Comparison of ENCODE assay signal across 8 cellular contexts in genomic region chr20:2652724-2653510, GRCh38. TPM values are rescaled to one million over a fixed set of nuclear protein-coding genes. Genes with fewer than 3 reads are reported as not detected.
A peak's percentile ranks its signal among the peaks of the same experiment; 100 is the strongest.
DNase-seq lines count a peak whose midpoint lies in the region; TF ChIP-seq lines count a peak whose summit lies in the region.

No MANE protein-coding gene starts in this region.

- peak overlapping the region; percentile 96 for H3K4me2 ChIP-seq in H9 (ENCODE audit: insufficient read depth, insufficient read length, low read length)
- peak overlapping the region; percentile 76 for H3K4me2 ChIP-seq in MM.1S (ENCODE audit: low read depth, low read length)
- H3K4me2 ChIP-seq in trophoblast cell (ENCODE audit: low read length): peak overlapping the region; percentile 93

- no peak overlapping the region for H3K56ac ChIP-seq in H9 (ENCODE audit: insufficient read length, low read depth, low read length)

- H3K27ac ChIP-seq in H9 (ENCODE audit: insufficient read length, low read depth, low read length) (no peak overlapping the region), MM.1S (ENCODE audit: low read length) (peak overlapping the region; percentile 64; the same call in 1 of the 2 replicates), trophoblast cell (ENCODE audit: low read depth, low read length) (peak overlapping the region; percentile 31)

- H4K5ac ChIP-seq in H9 (ENCODE audit: insufficient read length, low read depth, low read length): peak overlapping the region; percentile 50

- H3K4me1 Mint-ChIP-seq in H9: peaks cover 15 to 22% of the 10 kb centered on the region in 2 experiments
- H3K4me1 Mint-ChIP-seq in activated T-helper 2 cell treated with anti-CD3 and anti-CD28 coated beads, Interferon-gamma antibody, Interleukin-2, Interleukin-4, amounts not matched to agents 10 μg/mL and 5 μg/mL and 100 μg/mL, durations not matched to agents 14 hours and 24 hours and 36 hours (ENCODE audit: low read depth): peaks cover 31% of the 10 kb centered on the region

- no peaks in the 10 kb centered on the region for H3K9me2 ChIP-seq in MM.1S (replicated peaks; ENCODE audit: insufficient read depth, low read length)

- peak overlapping the region; percentile 86 for H3K4me3 ChIP-seq in MM.1S (ENCODE audit: low read length)
- peak overlapping the region; percentile 94 for H3K4me3 ChIP-seq in trophoblast cell (ENCODE audit: low read depth, low read length)

- intact Hi-C loops in activated T-helper 2 cell treated with anti-CD3 and anti-CD28 coated beads, Interferon-gamma antibody, Interleukin-2, Interleukin-4, amounts not matched to agents 10 μg/mL and 5 μg/mL and 100 μg/mL, durations not matched to agents 14 hours and 24 hours and 36 hours (cut with micrococcal nuclease): loop anchor here (1.0 to 5.0 kb wide), 3 partner anchors 11 to 181 kb away; partner anchors contain the start of genes IDH3B and SNRPB
- intact Hi-C loops in cardiac septum (cut with DNase I): loop anchor here (1.0 to 5.0 kb wide), 2 partner anchors 10 to 126 kb away; no protein-coding TSS in a partner anchor

- no peak overlapping the region for H2BK120ac ChIP-seq in H9 (ENCODE audit: low read depth, low read length, poor library complexity, severe bottlenecking)
- peak overlapping the region; percentile 95 for H2BK120ac ChIP-seq in trophoblast cell (ENCODE audit: insufficient read depth, low read length, poor library complexity)

- H3K23me2 ChIP-seq in H9 (ENCODE audit: insufficient read length, low read depth, low read length, poor library complexity, severe bottlenecking): peaks cover 9% of the 10 kb centered on the region

- H3K9me3 ChIP-seq in H9 (ENCODE audit: control insufficient read depth, low read depth, low read length) (no peaks in the 10 kb centered on the region), MM.1S (replicated peaks; ENCODE audit: insufficient read depth, low read length) (no peaks in the 10 kb centered on the region), trophoblast cell (ENCODE audit: insufficient read depth, low read depth, low read length) (no peaks in the 10 kb centered on the region)

- no peak overlapping the region for H3T11ph ChIP-seq in H9 (ENCODE audit: low read length)

- H3K36me3 ChIP-seq in MM.1S (replicated peaks; ENCODE audit: insufficient read depth, low read length): peaks cover 36% of the 10 kb centered on the region
- peaks cover 37 to 41% of the 10 kb centered on the region in 2 experiments for H3K36me3 ChIP-seq in trophoblast cell (ENCODE audit: control insufficient read depth in 1 of 2, insufficient read depth in 2 of 2, low read length in 2 of 2)

- DNase-seq in NCI-H146 (lab: John Stamatoyannopoulos, UW): peak; percentile 78
- no peak for DNase-seq in NCI-H146 treated with DMSO at 0.1 percent for 48 hours (lab: John Stamatoyannopoulos, UW; ENCODE audit: unreplicated experiment)
- DNase-seq in H9: no peak
- peak; percentile 36 for DNase-seq in MM.1S
- no peak for DNase-seq in activated T-helper 2 cell treated with anti-CD3 and anti-CD28 coated beads, Interferon-gamma antibody, Interleukin-2, Interleukin-4, amounts not matched to agents 10 μg/mL and 5 μg/mL and 100 μg/mL, durations not matched to agents 14 hours and 24 hours and 36 hours (ENCODE audit: low spot score)
- peak; percentile 78 for DNase-seq in cardiac septum (ENCODE audit: low spot score)
- DNase-seq in trophoblast cell: peak in 1 of 2 donors; percentile 10
- DNase-seq in NOMO-1 treated with DMSO at 0.1 percent for 48 hours (lab: John Stamatoyannopoulos, UW; ENCODE audit: unreplicated experiment): no peak

- H2BK12ac ChIP-seq in H9 (ENCODE audit: insufficient read length, low read depth, low read length): no peak overlapping the region
- H2BK12ac ChIP-seq in trophoblast cell (ENCODE audit: low read length): no peak overlapping the region

- no peak for TF ChIP-seq CTCF in H9 (conservative IDR thresholded peaks at IDR 0.05)
- TF ChIP-seq CTCF in MM.1S (IDR thresholded peaks at IDR 0.05; ENCODE audit: low read length): no peak

- peak overlapping the region; percentile 97 for H3K18ac ChIP-seq in H9 (ENCODE audit: insufficient read length, low read depth, low read length)
- H3K18ac ChIP-seq in trophoblast cell (ENCODE audit: low read length): peak overlapping the region; percentile 99

- peaks cover 11% of the 10 kb centered on the region for H3K79me1 ChIP-seq in H9 (ENCODE audit: insufficient read depth, low read depth, low read length, poor library complexity, severe bottlenecking)
- H3K79me1 ChIP-seq in trophoblast cell (ENCODE audit: low read length): peaks cover 12% of the 10 kb centered on the region

- H2AK5ac ChIP-seq in H9 (ENCODE audit: insufficient read length, low read length): no peak overlapping the region
- peak overlapping the region; percentile 97 for H2AK5ac ChIP-seq in trophoblast cell (ENCODE audit: low read length)

- H4K20me1 ChIP-seq in H9 (ENCODE audit: control insufficient read depth, insufficient read depth, insufficient read length): no peaks in the 10 kb centered on the region
- peaks cover 46% of the 10 kb centered on the region for H4K20me1 ChIP-seq in MM.1S (ENCODE audit: insufficient read depth, low read length)

- H3K4me1 ChIP-seq in H9 (ENCODE audit: insufficient read depth, low read length) (no peaks in the 10 kb centered on the region; the same call in 1 of the 2 replicates), MM.1S (ENCODE audit: low read length) (peaks cover 12% of the 10 kb centered on the region), trophoblast cell (ENCODE audit: control insufficient read depth in 1 of 2, insufficient read depth in 2 of 2, low read length in 2 of 2) (peaks cover 0 to 6% of the 10 kb centered on the region in 2 experiments)

- no peak overlapping the region for H2BK15ac ChIP-seq in H9 (ENCODE audit: low read depth, low read length)

- peaks cover 17% of the 10 kb centered on the region for H3K79me2 ChIP-seq in H9 (ENCODE audit: insufficient read depth, low read length)
- peaks cover 54% of the 10 kb centered on the region for H3K79me2 ChIP-seq in MM.1S (ENCODE audit: low read length)
- peaks cover 18% of the 10 kb centered on the region for H3K79me2 ChIP-seq in trophoblast cell (ENCODE audit: control insufficient read depth, insufficient read depth, low read length, poor library complexity)

- H3K9ac ChIP-seq in H9 (ENCODE audit: extremely low read depth, insufficient read length, low read length): peak overlapping the region; percentile 99
- peak overlapping the region; percentile 99 for H3K9ac ChIP-seq in MM.1S (ENCODE audit: low read length)
- H3K9ac ChIP-seq in trophoblast cell (ENCODE audit: low read length): peak overlapping the region; percentile 93

- no peaks in the 10 kb centered on the region; the same call in 1 of the 2 replicates for H3K27me3 Mint-ChIP-seq in H9 (ENCODE audit: low read depth)
- H3K27me3 Mint-ChIP-seq in activated T-helper 2 cell treated with anti-CD3 and anti-CD28 coated beads, Interferon-gamma antibody, Interleukin-2, Interleukin-4, amounts not matched to agents 10 μg/mL and 5 μg/mL and 100 μg/mL, durations not matched to agents 14 hours and 24 hours and 36 hours (ENCODE audit: low read depth): no peaks in the 10 kb centered on the region

- H2BK5ac ChIP-seq in H9 (ENCODE audit: insufficient read length, low read length): no peak overlapping the region
- H2BK5ac ChIP-seq in trophoblast cell (ENCODE audit: low read depth, low read length, poor library complexity): peak overlapping the region; percentile 89

- H3K4ac ChIP-seq in H9 (ENCODE audit: low read depth, low read length): no peak overlapping the region
- peak overlapping the region; percentile 88 for H3K4ac ChIP-seq in trophoblast cell (ENCODE audit: low read depth, low read length)

- H3F3A ChIP-seq in MM.1S (ENCODE audit: insufficient read depth, low read length): peaks cover 66% of the 10 kb centered on the region

- H3K36me3 Mint-ChIP-seq in H9 (ENCODE audit: insufficient read depth in 1 of 3, low read depth in 3 of 3): peaks cover 49 to 54% (median 50%) of the 10 kb centered on the region in 3 experiments
- peaks cover 57% of the 10 kb centered on the region for H3K36me3 Mint-ChIP-seq in activated T-helper 2 cell treated with anti-CD3 and anti-CD28 coated beads, Interferon-gamma antibody, Interleukin-2, Interleukin-4, amounts not matched to agents 10 μg/mL and 5 μg/mL and 100 μg/mL, durations not matched to agents 14 hours and 24 hours and 36 hours (ENCODE audit: low read depth)

- H4K91ac ChIP-seq in H9 (ENCODE audit: insufficient read length, low read depth, low read length) (peak overlapping the region; percentile 93), trophoblast cell (ENCODE audit: low read depth, low read length) (peak overlapping the region; percentile 98)

- H4K12ac ChIP-seq in trophoblast cell (ENCODE audit: low read depth, low read length): peak overlapping the region; percentile 82

- H2AFZ ChIP-seq in H9 (ENCODE audit: low read length): no peak overlapping the region
- peak overlapping the region; percentile 71 for H2AFZ ChIP-seq in MM.1S (ENCODE audit: low read length)
- peak overlapping the region; percentile 88 for H2AFZ ChIP-seq in trophoblast cell (ENCODE audit: insufficient read depth, low read length, poor library complexity)

- H4K8ac ChIP-seq in H9 (replicated peaks; ENCODE audit: insufficient read length, low read depth, low read length): no peak overlapping the region
- H4K8ac ChIP-seq in trophoblast cell (ENCODE audit: low read depth, low read length): peak overlapping the region; percentile 98

- peak overlapping the region; percentile 100 for H3K14ac ChIP-seq in H9 (ENCODE audit: insufficient read depth, low read length)
- peak overlapping the region; percentile 100 for H3K14ac ChIP-seq in trophoblast cell (ENCODE audit: low read length)

- H3K27ac Mint-ChIP-seq in H9: peak overlapping the region; percentile 84 to 96 (median 94); a peak in 6 of 7 replicates
- peak overlapping the region; percentile 81 for H3K27ac Mint-ChIP-seq in activated T-helper 2 cell treated with anti-CD3 and anti-CD28 coated beads, Interferon-gamma antibody, Interleukin-2, Interleukin-4, amounts not matched to agents 10 μg/mL and 5 μg/mL and 100 μg/mL, durations not matched to agents 14 hours and 24 hours and 36 hours

- no peaks in the 10 kb centered on the region for H3K27me3 ChIP-seq in H9 (ENCODE audit: insufficient read depth, low read length)
- H3K27me3 ChIP-seq in MM.1S (replicated peaks; ENCODE audit: insufficient read depth, low read length): no peaks in the 10 kb centered on the region
- H3K27me3 ChIP-seq in trophoblast cell (ENCODE audit: insufficient read depth, low read length): no peaks in the 10 kb centered on the region

- H3K23ac ChIP-seq in H9 (ENCODE audit: insufficient read length, low read depth, low read length): no peak overlapping the region
- H3K23ac ChIP-seq in trophoblast cell (ENCODE audit: low read length): no peak overlapping the region

- no peaks in the 10 kb centered on the region for H3K9me3 Mint-ChIP-seq in H9
- H3K9me3 Mint-ChIP-seq in activated T-helper 2 cell treated with anti-CD3 and anti-CD28 coated beads, Interferon-gamma antibody, Interleukin-2, Interleukin-4, amounts not matched to agents 10 μg/mL and 5 μg/mL and 100 μg/mL, durations not matched to agents 14 hours and 24 hours and 36 hours: no peaks in the 10 kb centered on the region

- no peak overlapping the region for H2BK20ac ChIP-seq in H9 (ENCODE audit: low read depth, low read length, poor library complexity, severe bottlenecking)

- WGBS in H9 (ENCODE audit: extremely low coverage, insufficient read length, low lambda C conversion rate): no CpG with 5 or more reads among the region's 56 CpGs
- WGBS in trophoblast cell (ENCODE audit: extremely low coverage, insufficient coverage, insufficient read length): no CpG with 5 or more reads among the region's 56 CpGs

- H3K4me3 Mint-ChIP-seq in H9: peak overlapping the region; percentile 88 to 93
- H3K4me3 Mint-ChIP-seq in activated T-helper 2 cell treated with anti-CD3 and anti-CD28 coated beads, Interferon-gamma antibody, Interleukin-2, Interleukin-4, amounts not matched to agents 10 μg/mL and 5 μg/mL and 100 μg/mL, durations not matched to agents 14 hours and 24 hours and 36 hours (ENCODE audit: low read depth): peak overlapping the region; percentile 83

RNA-seq across cellular contexts. Expression of gene NOP56, which starts 0.5 kb away (rescaled TPM):
- total RNA-seq in H9 (2021) (756 and 774 TPM in 2 replicates), cardiac septum (62.2 TPM)
- total RNA-seq in activated T-helper 2 cell treated with anti-CD3 and anti-CD28 coated beads, Interferon-gamma antibody, Interleukin-2, Interleukin-4, amounts not matched to agents 10 μg/mL and 5 μg/mL and 100 μg/mL, durations not matched to agents 14 hours and 24 hours and 36 hours: 693 and 705 TPM in 2 replicates
- polyA plus RNA-seq in trophoblast cell (2013): 148 and 157 TPM in 2 replicates

RNA-seq across cellular contexts. Expression of gene IDH3B, which starts 11.1 kb away (rescaled TPM):
- total RNA-seq in H9 (2021) (114 and 122 TPM in 2 replicates), cardiac septum (121 TPM)
- 111 and 112 TPM in 2 replicates for total RNA-seq in activated T-helper 2 cell treated with anti-CD3 and anti-CD28 coated beads, Interferon-gamma antibody, Interleukin-2, Interleukin-4, amounts not matched to agents 10 μg/mL and 5 μg/mL and 100 μg/mL, durations not matched to agents 14 hours and 24 hours and 36 hours
- 41.4 and 42.6 TPM in 2 replicates for polyA plus RNA-seq in trophoblast cell (2013)

RNA-seq across cellular contexts. Expression of gene EBF4, which starts 39.7 kb away (rescaled TPM):
- 3.9 and 4.3 TPM in 2 replicates for total RNA-seq in H9 (2021)
- total RNA-seq in activated T-helper 2 cell treated with anti-CD3 and anti-CD28 coated beads, Interferon-gamma antibody, Interleukin-2, Interleukin-4, amounts not matched to agents 10 μg/mL and 5 μg/mL and 100 μg/mL, durations not matched to agents 14 hours and 24 hours and 36 hours: 6.0 and 10.5 TPM in 2 replicates
- total RNA-seq in cardiac septum: 4.8 TPM
- polyA plus RNA-seq in trophoblast cell (2013): 8.1 TPM in 2 replicates

Comparison
In these comparisons a context has a peak if more than half of its experiments do, and no peak if none do; other contexts are left out.
1. DNase-seq: peak in NCI-H146 (single experiment), MM.1S (single experiment) and cardiac septum (single experiment); none in NCI-H146 treated with DMSO at 0.1 percent for 48 hours (single experiment), H9 (single experiment), activated T-helper 2 cell treated with anti-CD3 and anti-CD28 coated beads, Interferon-gamma antibody, Interleukin-2, Interleukin-4, amounts not matched to agents 10 μg/mL and 5 μg/mL and 100 μg/mL, durations not matched to agents 14 hours and 24 hours and 36 hours (single experiment) and NOMO-1 treated with DMSO at 0.1 percent for 48 hours (single experiment).
2. RNA of gene NOP56, which starts 0.5 kb away (total RNA-seq): 756 to 774 TPM in H9 and 693 to 705 TPM in activated T-helper 2 cell treated with anti-CD3 and anti-CD28 coated beads, Interferon-gamma antibody, Interleukin-2, Interleukin-4, amounts not matched to agents 10 μg/mL and 5 μg/mL and 100 μg/mL, durations not matched to agents 14 hours and 24 hours and 36 hours; 62.2 TPM in cardiac septum (single experiment); every median in the first group is over 10 times any median in the second.
3. Peak in every context shown above with its lines, with median percentiles within 50 percentile points of each other: H3K4me2 ChIP-seq and H3K9ac ChIP-seq.